In the genomic region with DNA sequence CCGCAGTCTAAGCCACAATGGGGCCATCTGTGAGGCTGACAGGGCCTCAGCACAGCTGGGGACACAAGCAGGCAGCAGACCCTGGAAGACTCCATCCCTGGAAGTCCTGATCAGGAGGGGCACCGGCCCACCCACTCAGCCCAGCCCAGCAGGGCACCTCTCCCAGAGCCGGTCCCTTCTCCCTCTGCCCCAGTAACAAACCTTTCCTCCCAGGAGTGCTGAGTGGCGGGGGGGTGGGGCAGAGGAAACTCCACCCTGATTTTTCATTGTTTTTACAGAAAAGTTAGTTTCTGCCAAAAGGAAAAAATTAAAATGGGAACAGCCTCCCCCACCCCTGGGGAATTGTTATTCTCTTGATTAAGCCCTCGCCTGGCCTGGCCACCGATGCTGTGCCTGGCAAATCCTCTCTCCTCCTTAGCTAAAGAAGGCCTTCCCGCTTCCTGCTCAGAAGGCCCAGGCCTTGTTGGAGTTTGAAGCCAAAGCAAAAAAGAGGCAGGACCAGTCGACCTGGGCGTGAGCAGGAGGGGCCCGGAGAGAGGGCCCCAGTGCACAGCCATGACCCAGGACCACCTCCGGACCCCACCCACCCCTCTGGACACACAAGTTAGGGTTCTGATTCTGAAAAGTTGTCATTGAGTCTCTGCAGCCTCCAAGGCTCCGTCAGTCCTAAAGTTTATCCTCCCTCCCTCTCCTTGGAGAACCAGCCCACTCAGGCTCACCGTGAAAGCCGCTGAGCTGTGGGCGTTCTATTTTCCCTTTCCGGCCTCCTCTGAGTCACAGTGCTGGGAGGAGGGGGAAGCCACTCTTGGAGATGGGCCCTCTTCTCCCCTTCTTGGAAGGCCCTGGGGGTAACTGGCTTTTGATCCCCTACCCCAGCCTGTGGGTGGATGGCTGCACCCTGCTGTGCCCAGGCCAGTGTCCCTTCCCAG, we compare ENCODE assay signal across 8 cellular contexts.
DNase-seq lines count a peak whose midpoint lies in the region; ATAC-seq and TF ChIP-seq lines count a peak whose summit lies in the region.

No MANE protein-coding gene starts in this region.

- no peak overlapping the region for H3K9ac ChIP-seq in MM.1S (ENCODE audit: low read length)

- H3K4me2 ChIP-seq in MM.1S (ENCODE audit: low read depth, low read length), result no peak overlapping the region

- H3K36me3 ChIP-seq in muscle layer of duodenum (ENCODE audit: control insufficient read depth in 1 of 2, insufficient read depth in 2 of 2, low read length in 2 of 2), result no peaks in the 10 kb centered on the region
- H3K36me3 ChIP-seq in MM.1S (replicated peaks; ENCODE audit: insufficient read depth, low read length), result no peaks in the 10 kb centered on the region

- H3K27ac ChIP-seq in muscle layer of duodenum (ENCODE audit: low read length) (peak overlapping the region; percentile 60), MM.1S (ENCODE audit: low read length) (no peak overlapping the region)

- no peaks in the 10 kb centered on the region for H3K27me3 ChIP-seq in muscle layer of duodenum (ENCODE audit: low read depth, low read length)
- peaks cover 68% of the 10 kb centered on the region for H3K27me3 ChIP-seq in MM.1S (replicated peaks; ENCODE audit: insufficient read depth, low read length)

- no peaks in the 10 kb centered on the region for H3K9me2 ChIP-seq in MM.1S (replicated peaks; ENCODE audit: insufficient read depth, low read length)

- ATAC-seq in HG02623 (IDR thresholded peaks at IDR 0.05; ENCODE audit: unreplicated experiment), result no peak

- in situ Hi-C loops in GM13976 (cut with MboI; ENCODE audit: low sequenced_read_pairs, unreplicated experiment), result no loop called here

- DNase-seq in A172 (ENCODE audit: low spot score) (peak; percentile 69), Kasumi-1 (lab: John Stamatoyannopoulos, UW) (peak; percentile 37 to 40), dermis blood vessel endothelial cell (peak; percentile 77), SHP77 treated with DMSO at 0.1 percent for 48 hours (lab: John Stamatoyannopoulos, UW) (no peak), MM.1S (no peak), GM13976 (ENCODE audit: low spot score) (no peak)

- no peaks in the 10 kb centered on the region for H4K20me1 ChIP-seq in MM.1S (ENCODE audit: insufficient read depth, low read length)

- H3K4me3 ChIP-seq in muscle layer of duodenum (ENCODE audit: low read depth in 1 of 2, low read length in 2 of 2), result no peak overlapping the region
- no peak overlapping the region for H3K4me3 ChIP-seq in MM.1S (ENCODE audit: low read length)

- H2AFZ ChIP-seq in MM.1S (ENCODE audit: low read length), result no peak overlapping the region

- TF ChIP-seq CTCF in MM.1S (IDR thresholded peaks at IDR 0.05; ENCODE audit: low read length) (no peak), GM13976 (IDR thresholded peaks at IDR 0.05; ENCODE audit: borderline replicate concordance, control extremely low read depth, extremely low read depth, insufficient read depth, missing control alignments) (no peak)

- peaks cover 3 to 11% of the 10 kb centered on the region in 2 donors for H3K4me1 ChIP-seq in muscle layer of duodenum (ENCODE audit: control insufficient read depth in 1 of 2, insufficient read depth in 2 of 2, low read length in 2 of 2)
- peaks cover 12% of the 10 kb centered on the region; the same call in 1 of the 2 replicates for H3K4me1 ChIP-seq in MM.1S (ENCODE audit: low read length)

- no peaks in the 10 kb centered on the region for H3F3A ChIP-seq in MM.1S (ENCODE audit: insufficient read depth, low read length)

- H3K9me3 ChIP-seq in muscle layer of duodenum (ENCODE audit: control insufficient read depth in 1 of 2, low read length in 2 of 2) (no peaks in the 10 kb centered on the region), MM.1S (replicated peaks; ENCODE audit: insufficient read depth, low read length) (no peaks in the 10 kb centered on the region)

- no peaks in the 10 kb centered on the region for H3K79me2 ChIP-seq in MM.1S (ENCODE audit: low read length)

Comparison
In these comparisons a context has a peak if more than half of its experiments do, and no peak if none do; other contexts are left out.
1. DNase-seq: peak in A172 (single experiment), Kasumi-1 (2 of 2) and dermis blood vessel endothelial cell (single experiment); none in SHP77 treated with DMSO at 0.1 percent for 48 hours (single experiment), MM.1S (single experiment) and GM13976 (single experiment).